Comparison of ENCODE assay signal across 21 cellular contexts in genomic region chr9:94703488-94704140, GRCh38. TPM values are rescaled to one million over a fixed set of nuclear protein-coding genes. Genes with fewer than 3 reads are reported as not detected.
A peak's percentile ranks its signal among the peaks of the same experiment; 100 is the strongest.
DNase-seq lines count a peak whose midpoint lies in the region; ATAC-seq, FAIRE-seq and TF ChIP-seq lines count a peak whose summit lies in the region.
"Had no signal": no experiment of that assay in that cellular context is flagged by ENCODE, and none has a peak within 500 bp of the region (broad histone marks: within the 10 kb centered on the region; RNA-seq: fewer than 3 reads in every experiment).

No MANE protein-coding gene starts in this region.

- H3K4me1 ChIP-seq in kidney (ENCODE audit: control insufficient read depth in 1 of 2, insufficient read depth in 1 of 2, low read depth in 1 of 2, low read length in 2 of 2), result peaks cover 2 to 3% of the 10 kb centered on the region in 2 donors

- H3K4me3 ChIP-seq in kidney (ENCODE audit: low read length in 2 of 2), result peak overlapping the region in 1 of 2 donors; percentile 42

- no peaks in the 10 kb centered on the region for H3K36me3 ChIP-seq in kidney (ENCODE audit: control insufficient read depth in 1 of 2, insufficient read depth in 2 of 2, low read length in 2 of 2)

- H3K4me1 Mint-ChIP-seq in nephron progenitor cell (peaks cover 28% of the 10 kb centered on the region), type B pancreatic cell (ENCODE audit: unreplicated experiment) (peaks cover 23% of the 10 kb centered on the region)
- H3K4me1 Mint-ChIP-seq in stimulated activated memory B cell treated with anti-CD40 and anti-IgM and Interleukin-4, amounts not matched to agents 10 μg/mL and 1 μg/mL and 100 μg/mL, for 72 hours, result no peaks in the 10 kb centered on the region
- H3K4me1 Mint-ChIP-seq: CD4-positive, CD25-positive, alpha-beta regulatory T cell; IgD-negative memory B cell had no signal

- intact Hi-C loops in kidney (cut with DNase I), result no loop called here

- peak overlapping the region; percentile 51 to 72 for H3K27ac ChIP-seq in kidney (ENCODE audit: low read depth in 2 of 2, low read length in 2 of 2)

- TF ChIP-seq CTCF in kidney (IDR thresholded peaks at IDR 0.05; ENCODE audit: borderline replicate concordance, extremely low read depth, insufficient read depth) (no peak), nephron progenitor cell (IDR thresholded peaks at IDR 0.05) (no peak), type B pancreatic cell (conservative IDR thresholded peaks at IDR 0.05) (no peak)

- H3K36me3 Mint-ChIP-seq in nephron progenitor cell (ENCODE audit: low read depth) (no peaks in the 10 kb centered on the region), type B pancreatic cell (no peaks in the 10 kb centered on the region)
- H3K36me3 Mint-ChIP-seq in stimulated activated memory B cell treated with anti-CD40 and anti-IgM and Interleukin-4, amounts not matched to agents 10 μg/mL and 1 μg/mL and 100 μg/mL, for 72 hours, result no peaks in the 10 kb centered on the region
- H3K36me3 Mint-ChIP-seq: CD4-positive, CD25-positive, alpha-beta regulatory T cell; IgD-negative memory B cell had no signal

- H3K9ac ChIP-seq in kidney (ENCODE audit: low read length in 2 of 2), result peak overlapping the region in 1 of 2 donors; percentile 6
- H3K9ac ChIP-seq: SK-N-SH had no signal

- peak; percentile 53 for FAIRE-seq in TTC549 (lab: Jason Lieb, UNC)
- FAIRE-seq in kidney (lab: Jason Lieb, UNC), result no peak
- no peak for FAIRE-seq in GM12891 (lab: Jason Lieb, UNC)
- FAIRE-seq: GM18507, H1, HTR-8/SVneo had no signal

- no peak overlapping the region for H3K4me3 Mint-ChIP-seq in nephron progenitor cell
- H3K4me3 Mint-ChIP-seq in type B pancreatic cell, result peak overlapping the region; percentile 1
- no peak overlapping the region for H3K4me3 Mint-ChIP-seq in stimulated activated memory B cell treated with anti-CD40 and anti-IgM and Interleukin-4, amounts not matched to agents 10 μg/mL and 1 μg/mL and 100 μg/mL, for 72 hours
- H3K4me3 Mint-ChIP-seq: CD4-positive, CD25-positive, alpha-beta regulatory T cell; IgD-negative memory B cell had no signal

- H3K9me3 Mint-ChIP-seq in nephron progenitor cell (no peaks in the 10 kb centered on the region), type B pancreatic cell (no peaks in the 10 kb centered on the region)
- no peaks in the 10 kb centered on the region for H3K9me3 Mint-ChIP-seq in stimulated activated memory B cell treated with anti-CD40 and anti-IgM and Interleukin-4, amounts not matched to agents 10 μg/mL and 1 μg/mL and 100 μg/mL, for 72 hours

- no peak for ATAC-seq in stimulated activated memory B cell treated with anti-CD40 and anti-IgM and Interleukin-4, amounts not matched to agents 10 μg/mL and 1 μg/mL and 100 μg/mL, for 72 hours
- ATAC-seq in HG03045 (IDR thresholded peaks at IDR 0.05; ENCODE audit: unreplicated experiment), result no peak
- ATAC-seq: Panc1 had no signal

- no peak for TF ChIP-seq POLR2A in GM12891 (IDR thresholded peaks at IDR 0.05; ENCODE audit: low read depth, low read length)

- H3K9me3 ChIP-seq in kidney (ENCODE audit: control insufficient read depth in 1 of 2, low read length in 2 of 2), result no peaks in the 10 kb centered on the region
- H3K9me3 ChIP-seq: SK-N-SH had no signal

- DNase-seq in kidney (no peak), nephron progenitor cell (no peak), type B pancreatic cell (ENCODE audit: extremely low spot score, unreplicated experiment) (no peak), GM12891 (ENCODE audit: insufficient read length, low spot score) (no peak)
- DNase-seq: CD4-positive, CD25-positive, alpha-beta regulatory T cell; DMS 273 treated with DMSO at 0.1 percent for 48 hours; Karpas-422; NCI-H1417; NCI-H1694 treated with DMSO at 0.1 percent for 48 hours; NCI-H2081 treated with DMSO at 0.1 percent for 48 hours; NCI-H446 treated with DMSO at 0.1 percent for 48 hours; SIG-M5; SK-N-SH had no signal

- peaks cover 3% of the 10 kb centered on the region for H3K27me3 Mint-ChIP-seq in nephron progenitor cell (ENCODE audit: low read depth, poor library complexity)
- peaks cover 13% of the 10 kb centered on the region for H3K27me3 Mint-ChIP-seq in type B pancreatic cell
- H3K27me3 Mint-ChIP-seq in stimulated activated memory B cell treated with anti-CD40 and anti-IgM and Interleukin-4, amounts not matched to agents 10 μg/mL and 1 μg/mL and 100 μg/mL, for 72 hours, result peaks cover 30% of the 10 kb centered on the region

- H3K27ac Mint-ChIP-seq in nephron progenitor cell, result peak overlapping the region; percentile 28
- H3K27ac Mint-ChIP-seq in type B pancreatic cell, result peak overlapping the region; percentile 43
- no peak overlapping the region for H3K27ac Mint-ChIP-seq in stimulated activated memory B cell treated with anti-CD40 and anti-IgM and Interleukin-4, amounts not matched to agents 10 μg/mL and 1 μg/mL and 100 μg/mL, for 72 hours
- H3K27ac Mint-ChIP-seq: IgD-negative memory B cell had no signal

TF ChIP-seq in GM12891, 5 proteins besides CTCF, POLR2A, EP300 and RAD21:
- TF ChIP-seq TAF1 (IDR thresholded peaks at IDR 0.05; ENCODE audit: low read depth, low read length) (no peak), POLR2AphosphoS5 (IDR thresholded peaks at IDR 0.05; ENCODE audit: low read depth, low read length) (no peak), PAX5 (IDR thresholded peaks at IDR 0.05; ENCODE audit: insufficient read depth, low read length, severe bottlenecking) (no peak), SPI1 (IDR thresholded peaks at IDR 0.05; ENCODE audit: low read depth, low read length) (no peak), POU2F2 (IDR thresholded peaks at IDR 0.05; ENCODE audit: low read depth, low read length) (no peak)

RNA-seq across cellular contexts. Expression of gene AOPEP, which starts 22.9 kb away (rescaled TPM):
- total RNA-seq in kidney (119 TPM), type B pancreatic cell (ENCODE audit: low replicate concordance) (56.8 and 89.3 TPM in 2 replicates)
- 52.2 TPM for polyA plus RNA-seq in kidney (ENCODE audit: insufficient read depth, low read depth, low replicate concordance)
- 3.8 TPM for polyA plus RNA-seq in GM12891 (2012; ENCODE audit: low read depth, missing spikeins)
